ENCODE assay signal across 2 cellular contexts in genomic region chr17:69142473-69142802, GRCh38.
TF ChIP-seq lines count a peak whose summit lies in the region.

No MANE protein-coding gene starts in this region.

TF ChIP-seq in GM23338, 12 proteins besides CTCF, POLR2A, EP300 and RAD21:
- TF ChIP-seq CREB1 (CRISPR knock-in tag; IDR thresholded peaks at IDR 0.05; ENCODE audit: low read depth) (no peak), ZNF462 (CRISPR knock-in tag; IDR thresholded peaks at IDR 0.05) (no peak)

TF ChIP-seq in HepG2, 621 proteins besides CTCF, POLR2A, EP300 and RAD21 (continues in another document):
- peak; percentile 47; the same call in 1 of the 2 replicates for TF ChIP-seq HNF4G (IDR thresholded peaks at IDR 0.05; ENCODE audit: borderline replicate concordance, low read depth, low read length)
- no peak for TF ChIP-seq HNF4G (CRISPR knock-in tag; IDR thresholded peaks at IDR 0.05; ENCODE audit: borderline replicate concordance, low read depth)
- no peak for TF ChIP-seq ARNT2 (CRISPR knock-in tag; IDR thresholded peaks at IDR 0.05; ENCODE audit: low read depth)
- no peak for TF ChIP-seq SNAPC4 (CRISPR knock-in tag; IDR thresholded peaks at IDR 0.05)
- no peak for TF ChIP-seq ZNF225 (CRISPR knock-in tag; IDR thresholded peaks at IDR 0.05)
- TF ChIP-seq TARDBP (CRISPR knock-in tag; IDR thresholded peaks at IDR 0.05), result no peak
- no peak for TF ChIP-seq ZNF652 (CRISPR knock-in tag; IDR thresholded peaks at IDR 0.05; ENCODE audit: borderline replicate concordance, low read depth)
- TF ChIP-seq, protein P1, sequence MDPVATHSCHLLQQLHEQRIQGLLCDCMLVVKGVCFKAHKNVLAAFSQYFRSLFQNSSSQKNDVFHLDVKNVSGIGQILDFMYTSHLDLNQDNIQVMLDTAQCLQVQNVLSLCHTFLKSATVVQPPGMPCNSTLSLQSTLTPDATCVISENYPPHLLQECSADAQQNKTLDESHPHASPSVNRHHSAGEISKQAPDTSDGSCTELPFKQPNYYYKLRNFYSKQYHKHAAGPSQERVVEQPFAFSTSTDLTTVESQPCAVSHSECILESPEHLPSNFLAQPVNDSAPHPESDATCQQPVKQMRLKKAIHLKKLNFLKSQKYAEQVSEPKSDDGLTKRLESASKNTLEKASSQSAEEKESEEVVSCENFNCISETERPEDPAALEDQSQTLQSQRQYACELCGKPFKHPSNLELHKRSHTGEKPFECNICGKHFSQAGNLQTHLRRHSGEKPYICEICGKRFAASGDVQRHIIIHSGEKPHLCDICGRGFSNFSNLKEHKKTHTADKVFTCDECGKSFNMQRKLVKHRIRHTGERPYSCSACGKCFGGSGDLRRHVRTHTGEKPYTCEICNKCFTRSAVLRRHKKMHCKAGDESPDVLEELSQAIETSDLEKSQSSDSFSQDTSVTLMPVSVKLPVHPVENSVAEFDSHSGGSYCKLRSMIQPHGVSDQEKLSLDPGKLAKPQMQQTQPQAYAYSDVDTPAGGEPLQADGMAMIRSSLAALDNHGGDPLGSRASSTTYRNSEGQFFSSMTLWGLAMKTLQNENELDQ (CRISPR knock-in tag; IDR thresholded peaks at IDR 0.05; ENCODE audit: borderline replicate concordance), result no peak
- TF ChIP-seq GATAD2A (CRISPR knock-in tag; IDR thresholded peaks at IDR 0.05), result peak; percentile 47; the same call in 1 of the 2 replicates
- TF ChIP-seq ZC3H4 (CRISPR knock-in tag; IDR thresholded peaks at IDR 0.05; ENCODE audit: borderline replicate concordance), result no peak
- TF ChIP-seq CEBPB (IDR thresholded peaks at IDR 0.05; ENCODE audit: borderline replicate concordance, low read depth, low read length), result peak; percentile 79
- TF ChIP-seq ZNF350 (CRISPR knock-in tag; IDR thresholded peaks at IDR 0.05; ENCODE audit: borderline replicate concordance, low read depth), result no peak
- TF ChIP-seq SIX4 (CRISPR knock-in tag; IDR thresholded peaks at IDR 0.05), result no peak
- no peak for TF ChIP-seq ZNF501 (CRISPR knock-in tag; IDR thresholded peaks at IDR 0.05)
- TF ChIP-seq, protein P2, sequence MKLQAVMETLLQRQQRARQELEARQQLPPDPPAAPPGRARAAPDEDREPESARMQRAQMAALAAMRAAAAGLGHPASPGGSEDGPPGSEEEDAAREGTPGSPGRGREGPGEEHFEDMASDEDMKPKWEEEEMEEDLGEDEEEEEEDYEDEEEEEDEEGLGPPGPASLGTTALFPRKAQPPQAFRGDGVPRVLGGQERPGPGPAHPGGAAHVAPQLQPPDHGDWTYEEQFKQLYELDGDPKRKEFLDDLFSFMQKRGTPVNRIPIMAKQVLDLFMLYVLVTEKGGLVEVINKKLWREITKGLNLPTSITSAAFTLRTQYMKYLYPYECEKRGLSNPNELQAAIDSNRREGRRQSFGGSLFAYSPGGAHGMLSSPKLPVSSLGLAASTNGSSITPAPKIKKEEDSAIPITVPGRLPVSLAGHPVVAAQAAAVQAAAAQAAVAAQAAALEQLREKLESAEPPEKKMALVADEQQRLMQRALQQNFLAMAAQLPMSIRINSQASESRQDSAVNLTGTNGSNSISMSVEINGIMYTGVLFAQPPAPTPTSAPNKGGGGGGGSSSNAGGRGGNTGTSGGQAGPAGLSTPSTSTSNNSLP (IDR thresholded peaks at IDR 0.05; ENCODE audit: low read depth, low read length), result peak; percentile 53; the same call in 1 of the 2 replicates
- TF ChIP-seq, protein P3, sequence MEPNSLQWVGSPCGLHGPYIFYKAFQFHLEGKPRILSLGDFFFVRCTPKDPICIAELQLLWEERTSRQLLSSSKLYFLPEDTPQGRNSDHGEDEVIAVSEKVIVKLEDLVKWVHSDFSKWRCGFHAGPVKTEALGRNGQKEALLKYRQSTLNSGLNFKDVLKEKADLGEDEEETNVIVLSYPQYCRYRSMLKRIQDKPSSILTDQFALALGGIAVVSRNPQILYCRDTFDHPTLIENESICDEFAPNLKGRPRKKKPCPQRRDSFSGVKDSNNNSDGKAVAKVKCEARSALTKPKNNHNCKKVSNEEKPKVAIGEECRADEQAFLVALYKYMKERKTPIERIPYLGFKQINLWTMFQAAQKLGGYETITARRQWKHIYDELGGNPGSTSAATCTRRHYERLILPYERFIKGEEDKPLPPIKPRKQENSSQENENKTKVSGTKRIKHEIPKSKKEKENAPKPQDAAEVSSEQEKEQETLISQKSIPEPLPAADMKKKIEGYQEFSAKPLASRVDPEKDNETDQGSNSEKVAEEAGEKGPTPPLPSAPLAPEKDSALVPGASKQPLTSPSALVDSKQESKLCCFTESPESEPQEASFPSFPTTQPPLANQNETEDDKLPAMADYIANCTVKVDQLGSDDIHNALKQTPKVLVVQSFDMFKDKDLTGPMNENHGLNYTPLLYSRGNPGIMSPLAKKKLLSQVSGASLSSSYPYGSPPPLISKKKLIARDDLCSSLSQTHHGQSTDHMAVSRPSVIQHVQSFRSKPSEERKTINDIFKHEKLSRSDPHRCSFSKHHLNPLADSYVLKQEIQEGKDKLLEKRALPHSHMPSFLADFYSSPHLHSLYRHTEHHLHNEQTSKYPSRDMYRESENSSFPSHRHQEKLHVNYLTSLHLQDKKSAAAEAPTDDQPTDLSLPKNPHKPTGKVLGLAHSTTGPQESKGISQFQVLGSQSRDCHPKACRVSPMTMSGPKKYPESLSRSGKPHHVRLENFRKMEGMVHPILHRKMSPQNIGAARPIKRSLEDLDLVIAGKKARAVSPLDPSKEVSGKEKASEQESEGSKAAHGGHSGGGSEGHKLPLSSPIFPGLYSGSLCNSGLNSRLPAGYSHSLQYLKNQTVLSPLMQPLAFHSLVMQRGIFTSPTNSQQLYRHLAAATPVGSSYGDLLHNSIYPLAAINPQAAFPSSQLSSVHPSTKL (CRISPR knock-in tag; IDR thresholded peaks at IDR 0.05), result peak; percentile 35; the same call in 1 of the 2 replicates
- no peak for TF ChIP-seq ZNF230 (CRISPR knock-in tag; IDR thresholded peaks at IDR 0.05)
- TF ChIP-seq, protein P4, sequence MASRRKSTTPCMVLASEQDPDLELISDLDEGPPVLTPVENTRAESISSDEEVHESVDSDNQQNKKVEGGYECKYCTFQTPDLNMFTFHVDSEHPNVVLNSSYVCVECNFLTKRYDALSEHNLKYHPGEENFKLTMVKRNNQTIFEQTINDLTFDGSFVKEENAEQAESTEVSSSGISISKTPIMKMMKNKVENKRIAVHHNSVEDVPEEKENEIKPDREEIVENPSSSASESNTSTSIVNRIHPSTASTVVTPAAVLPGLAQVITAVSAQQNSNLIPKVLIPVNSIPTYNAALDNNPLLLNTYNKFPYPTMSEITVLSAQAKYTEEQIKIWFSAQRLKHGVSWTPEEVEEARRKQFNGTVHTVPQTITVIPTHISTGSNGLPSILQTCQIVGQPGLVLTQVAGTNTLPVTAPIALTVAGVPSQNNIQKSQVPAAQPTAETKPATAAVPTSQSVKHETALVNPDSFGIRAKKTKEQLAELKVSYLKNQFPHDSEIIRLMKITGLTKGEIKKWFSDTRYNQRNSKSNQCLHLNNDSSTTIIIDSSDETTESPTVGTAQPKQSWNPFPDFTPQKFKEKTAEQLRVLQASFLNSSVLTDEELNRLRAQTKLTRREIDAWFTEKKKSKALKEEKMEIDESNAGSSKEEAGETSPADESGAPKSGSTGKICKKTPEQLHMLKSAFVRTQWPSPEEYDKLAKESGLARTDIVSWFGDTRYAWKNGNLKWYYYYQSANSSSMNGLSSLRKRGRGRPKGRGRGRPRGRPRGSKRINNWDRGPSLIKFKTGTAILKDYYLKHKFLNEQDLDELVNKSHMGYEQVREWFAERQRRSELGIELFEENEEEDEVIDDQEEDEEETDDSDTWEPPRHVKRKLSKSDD (CRISPR knock-in tag; IDR thresholded peaks at IDR 0.05; ENCODE audit: low read depth), result no peak
- TF ChIP-seq PAXIP1 (CRISPR knock-in tag; conservative IDR thresholded peaks at IDR 0.05), result peak; percentile 28; the same call in 1 of the 2 replicates
- no peak for TF ChIP-seq ZNF138 (CRISPR knock-in tag; IDR thresholded peaks at IDR 0.05; ENCODE audit: low read depth)
- TF ChIP-seq NFYB (CRISPR knock-in tag; IDR thresholded peaks at IDR 0.05), result no peak
- peak; percentile 39; the same call in 1 of the 2 replicates for TF ChIP-seq CEBPG (CRISPR knock-in tag; IDR thresholded peaks at IDR 0.05)
- TF ChIP-seq, protein P5, sequence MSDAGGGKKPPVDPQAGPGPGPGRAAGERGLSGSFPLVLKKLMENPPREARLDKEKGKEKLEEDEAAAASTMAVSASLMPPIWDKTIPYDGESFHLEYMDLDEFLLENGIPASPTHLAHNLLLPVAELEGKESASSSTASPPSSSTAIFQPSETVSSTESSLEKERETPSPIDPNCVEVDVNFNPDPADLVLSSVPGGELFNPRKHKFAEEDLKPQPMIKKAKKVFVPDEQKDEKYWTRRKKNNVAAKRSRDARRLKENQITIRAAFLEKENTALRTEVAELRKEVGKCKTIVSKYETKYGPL (CRISPR knock-in tag; IDR thresholded peaks at IDR 0.05), result no peak
- no peak for TF ChIP-seq RNF219 (CRISPR knock-in tag; IDR thresholded peaks at IDR 0.05)
- TF ChIP-seq ARNT (IDR thresholded peaks at IDR 0.05), result no peak
- TF ChIP-seq PRPF4 (IDR thresholded peaks at IDR 0.05; ENCODE audit: low read depth, low read length, poor library complexity, severe bottlenecking), result no peak
- no peak for TF ChIP-seq CREBL2 (CRISPR knock-in tag; IDR thresholded peaks at IDR 0.05; ENCODE audit: borderline replicate concordance)
